ENCODE assay signal across 8 cellular contexts in the genomic region with DNA sequence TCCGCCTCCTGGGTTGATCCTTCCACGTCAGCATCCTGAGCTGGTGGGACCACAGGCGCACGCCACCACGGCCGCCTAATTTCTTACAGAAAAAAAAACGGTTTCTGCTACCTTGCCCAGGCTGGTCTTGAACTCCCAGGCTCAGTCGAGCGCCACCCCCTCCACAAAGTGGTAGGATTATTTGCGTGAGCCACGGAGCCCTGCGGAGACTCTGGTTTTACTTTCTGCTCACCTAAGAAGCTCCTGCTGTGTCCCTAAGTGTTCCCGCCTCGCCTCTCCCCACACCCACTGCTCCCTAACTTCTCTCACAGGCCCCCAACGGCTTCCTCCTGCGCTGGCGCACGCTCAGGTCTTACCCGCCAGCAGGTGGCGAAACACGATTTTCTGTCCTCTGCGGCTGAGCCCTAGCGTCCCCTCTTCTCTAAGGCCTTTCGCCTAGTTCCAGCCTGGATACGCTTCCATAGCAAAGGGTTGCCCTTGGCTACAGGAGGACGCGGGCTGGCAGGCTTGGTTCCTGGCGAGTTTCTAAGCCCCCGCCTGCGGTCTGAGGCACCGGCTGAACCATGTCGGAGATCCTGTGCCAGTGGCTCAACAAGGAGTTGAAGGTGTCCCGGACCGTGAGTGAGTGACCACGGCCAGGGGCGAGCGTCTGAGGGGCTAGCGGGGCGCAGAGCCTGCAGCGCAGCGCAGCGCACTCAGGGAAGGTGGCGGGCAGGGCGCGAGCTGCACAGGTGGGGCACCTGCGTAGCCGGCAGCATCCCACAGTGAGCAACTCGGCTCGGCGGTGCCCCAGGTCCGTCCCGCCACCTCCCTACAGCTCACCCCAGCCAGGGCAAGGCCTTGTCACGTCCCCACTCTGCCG. TPM values are rescaled to one million over a fixed set of nuclear protein-coding genes. Genes with fewer than 3 reads are reported as not detected.
DNase-seq lines count a peak whose midpoint lies in the region; ATAC-seq and TF ChIP-seq lines count a peak whose summit lies in the region.

A gene with protein sequence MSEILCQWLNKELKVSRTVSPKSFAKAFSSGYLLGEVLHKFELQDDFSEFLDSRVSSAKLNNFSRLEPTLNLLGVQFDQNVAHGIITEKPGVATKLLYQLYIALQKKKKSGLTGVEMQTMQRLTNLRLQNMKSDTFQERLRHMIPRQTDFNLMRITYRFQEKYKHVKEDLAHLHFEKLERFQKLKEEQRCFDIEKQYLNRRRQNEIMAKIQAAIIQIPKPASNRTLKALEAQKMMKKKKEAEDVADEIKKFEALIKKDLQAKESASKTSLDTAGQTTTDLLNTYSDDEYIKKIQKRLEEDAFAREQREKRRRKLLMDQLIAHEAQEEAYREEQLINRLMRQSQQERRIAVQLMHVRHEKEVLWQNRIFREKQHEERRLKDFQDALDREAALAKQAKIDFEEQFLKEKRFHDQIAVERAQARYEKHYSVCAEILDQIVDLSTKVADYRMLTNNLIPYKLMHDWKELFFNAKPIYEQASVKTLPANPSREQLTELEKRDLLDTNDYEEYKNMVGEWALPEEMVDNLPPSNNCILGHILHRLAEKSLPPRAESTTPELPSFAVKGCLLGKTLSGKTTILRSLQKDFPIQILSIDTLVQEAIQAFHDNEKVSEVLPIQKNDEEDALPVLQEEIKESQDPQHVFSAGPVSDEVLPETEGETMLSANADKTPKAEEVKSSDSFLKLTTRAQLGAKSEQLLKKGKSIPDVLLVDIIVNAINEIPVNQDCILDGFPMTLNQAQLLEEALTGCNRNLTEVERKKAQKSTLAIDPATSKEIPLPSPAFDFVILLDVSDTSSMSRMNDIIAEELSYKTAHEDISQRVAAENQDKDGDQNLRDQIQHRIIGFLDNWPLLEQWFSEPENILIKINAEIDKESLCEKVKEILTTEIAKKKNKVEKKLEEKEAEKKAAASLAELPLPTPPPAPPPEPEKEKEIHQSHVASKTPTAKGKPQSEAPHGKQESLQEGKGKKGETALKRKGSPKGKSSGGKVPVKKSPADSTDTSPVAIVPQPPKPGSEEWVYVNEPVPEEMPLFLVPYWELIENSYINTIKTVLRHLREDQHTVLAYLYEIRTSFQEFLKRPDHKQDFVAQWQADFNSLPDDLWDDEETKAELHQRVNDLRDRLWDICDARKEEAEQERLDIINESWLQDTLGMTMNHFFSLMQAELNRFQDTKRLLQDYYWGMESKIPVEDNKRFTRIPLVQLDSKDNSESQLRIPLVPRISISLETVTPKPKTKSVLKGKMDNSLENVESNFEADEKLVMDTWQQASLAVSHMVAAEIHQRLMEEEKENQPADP (N-terminal part only) (plus strand): TSS at position 429 of the 862 bp plus-strand sequence. CDS start 135 bp downstream, at position 564.

- ATAC-seq in GM21529 (IDR thresholded peaks at IDR 0.05; ENCODE audit: unreplicated experiment) = peak; percentile 86
- ATAC-seq in upper lobe of right lung = peak; percentile 100

- H3K27me3 Mint-ChIP-seq in T-helper 1 cell treated with Interleukin-12 subunit alpha and Interleukin-12 subunit beta and Interleukin-4 antibody, amounts not matched to agents 30 μg/mL and 1 μg/mL, for 36 hours (ENCODE audit: low read depth) = no peaks in the 10 kb centered on the region
- H3K27me3 Mint-ChIP-seq in progenitor cell of endocrine pancreas = peaks cover 13% of the 10 kb centered on the region

- H3K36me3 ChIP-seq in right atrium auricular region = no peaks in the 10 kb centered on the region
- no peaks in the 10 kb centered on the region for H3K36me3 ChIP-seq in upper lobe of right lung

- H3K4me3 ChIP-seq in right atrium auricular region (peak within 1 kb of the TSS; percentile 64 to 69), upper lobe of right lung (peak within 1 kb of the TSS; percentile 80)

- peak within 1 kb of the TSS; percentile 92 for H3K4me3 Mint-ChIP-seq in T-helper 1 cell treated with Interleukin-12 subunit alpha and Interleukin-12 subunit beta and Interleukin-4 antibody, amounts not matched to agents 30 μg/mL and 1 μg/mL, for 36 hours
- H3K4me3 Mint-ChIP-seq in progenitor cell of endocrine pancreas (ENCODE audit: low read depth) = peak within 1 kb of the TSS; percentile 97

- no peaks in the 10 kb centered on the region for H3K9me3 ChIP-seq in right atrium auricular region
- no peaks in the 10 kb centered on the region for H3K9me3 ChIP-seq in upper lobe of right lung

- no peaks in the 10 kb centered on the region for H3K27me3 ChIP-seq in right atrium auricular region
- no peaks in the 10 kb centered on the region for H3K27me3 ChIP-seq in upper lobe of right lung

- H3K27ac ChIP-seq in right atrium auricular region (peak within 1 kb of the TSS in 1 of 2 donors; percentile 20), upper lobe of right lung (peak within 1 kb of the TSS; percentile 76)

- peaks cover 8% of the 10 kb centered on the region for H3K36me3 Mint-ChIP-seq in T-helper 1 cell treated with Interleukin-12 subunit alpha and Interleukin-12 subunit beta and Interleukin-4 antibody, amounts not matched to agents 30 μg/mL and 1 μg/mL, for 36 hours (ENCODE audit: low read depth)
- no peaks in the 10 kb centered on the region for H3K36me3 Mint-ChIP-seq in progenitor cell of endocrine pancreas (ENCODE audit: insufficient read depth)

- DNase-seq in COR-L47 (lab: John Stamatoyannopoulos, UW) = peak; percentile 38
- peak; percentile 98 for DNase-seq in LoVo (ENCODE audit: low spot score)
- peak; percentile 13 to 84 (median 66) for DNase-seq in amygdala (lab: John Stamatoyannopoulos, UW)
- peak; percentile 83 for DNase-seq in right atrium auricular region (ENCODE audit: low spot score)
- peak; percentile 72 for DNase-seq in progenitor cell of endocrine pancreas (ENCODE audit: low spot score, unreplicated experiment)
- DNase-seq in upper lobe of right lung = peak; percentile 89

- peak; percentile 62 to 85 for TF ChIP-seq CTCF in right atrium auricular region (IDR thresholded peaks at IDR 0.05)
- TF ChIP-seq CTCF in progenitor cell of endocrine pancreas (IDR thresholded peaks at IDR 0.05; ENCODE audit: unreplicated experiment) = peak; percentile 84
- TF ChIP-seq CTCF in upper lobe of right lung (IDR thresholded peaks at IDR 0.05) = peak; percentile 75

- H3K4me1 ChIP-seq in right atrium auricular region (peaks cover 0 to 7% of the 10 kb centered on the region in 2 donors), upper lobe of right lung (peaks cover 10% of the 10 kb centered on the region)

- peaks cover 30% of the 10 kb centered on the region for H3K4me1 Mint-ChIP-seq in T-helper 1 cell treated with Interleukin-12 subunit alpha and Interleukin-12 subunit beta and Interleukin-4 antibody, amounts not matched to agents 30 μg/mL and 1 μg/mL, for 36 hours (ENCODE audit: low read depth)
- peaks cover 5% of the 10 kb centered on the region for H3K4me1 Mint-ChIP-seq in progenitor cell of endocrine pancreas (ENCODE audit: low read depth)

- H3K27ac Mint-ChIP-seq in T-helper 1 cell treated with Interleukin-12 subunit alpha and Interleukin-12 subunit beta and Interleukin-4 antibody, amounts not matched to agents 30 μg/mL and 1 μg/mL, for 36 hours = peak within 1 kb of the TSS; percentile 94
- H3K27ac Mint-ChIP-seq in progenitor cell of endocrine pancreas = peak within 1 kb of the TSS; percentile 96

- peaks cover 33% of the 10 kb centered on the region for H3K9me3 Mint-ChIP-seq in T-helper 1 cell treated with Interleukin-12 subunit alpha and Interleukin-12 subunit beta and Interleukin-4 antibody, amounts not matched to agents 30 μg/mL and 1 μg/mL, for 36 hours
- peaks cover 4% of the 10 kb centered on the region for H3K9me3 Mint-ChIP-seq in progenitor cell of endocrine pancreas (ENCODE audit: low read depth)

- intact Hi-C loops in upper lobe of right lung (cut with DNase I) = loop anchor here (10.0 kb wide), 1 partner anchor 307 kb away; no protein-coding TSS in a partner anchor

RNA-seq across cellular contexts. Expression of the gene that starts here (rescaled TPM):
- 1 to 10 TPM in 1 of 2 donors, under 1 TPM in 1; 0.94 to 2.0 TPM for total RNA-seq in right atrium auricular region
- 15.6 and 16.0 TPM in 2 replicates for total RNA-seq in progenitor cell of endocrine pancreas
- total RNA-seq in upper lobe of right lung = 9.9 TPM

Comparison
In these comparisons a context has a peak if more than half of its experiments do, and no peak if none do; other contexts are left out.
1. DNase-seq: peak in every context shown above with its lines; median percentile 98 in LoVo; 89 in upper lobe of right lung; 83 in right atrium auricular region; 72 in progenitor cell of endocrine pancreas; 66 in amygdala; 38 in COR-L47.